Comparison of ENCODE assay signal across 8 cellular contexts in genomic region chr2:201257941-201258665, GRCh38. TPM values are rescaled to one million over a fixed set of nuclear protein-coding genes. Genes with fewer than 3 reads are reported as not detected.
DNase-seq lines count a peak whose midpoint lies in the region; TF ChIP-seq lines count a peak whose summit lies in the region.

No MANE protein-coding gene starts in this region.

- TF ChIP-seq CTCF in LNCaP clone FGC (IDR thresholded peaks at IDR 0.05; ENCODE audit: control insufficient read depth, extremely low read depth, insufficient read depth): no peak

- intact Hi-C loops in posterior cingulate gyrus (cut with DNase I): no loop called here

- H3K4me3 ChIP-seq in LNCaP clone FGC (ENCODE audit: low read depth, low read length): peak overlapping the region; percentile 38

- peak; percentile 75 for DNase-seq in EL
- peak; percentile 95 for DNase-seq in H4 (ENCODE audit: low spot score)
- DNase-seq in LNCaP clone FGC (ENCODE audit: low read depth): peak; percentile 35
- peak; percentile 84 for DNase-seq in UCSD-AML1 (lab: John Stamatoyannopoulos, UW; ENCODE audit: unreplicated experiment)
- DNase-seq in brain pericyte (ENCODE audit: low read depth, low spot score): peak; percentile 27
- peak; percentile 73 for DNase-seq in islet precursor cell
- DNase-seq in stimulated activated CD4-positive, alpha-beta T cell treated with anti-CD3 and anti-CD28 coated beads, Interleukin-15, amount 100 ng/mL, for 48 hours (ENCODE audit: low read depth in 2 of 2): peak; percentile 90 to 91
- no peak for DNase-seq in posterior cingulate gyrus

RNA-seq across cellular contexts. Expression of gene CASP8, which starts 2.2 kb away (rescaled TPM):
- 24.2 and 27.2 TPM in 2 replicates for total RNA-seq in H4 (2014; rRNA removed; shearing (Covaris generic))

Comparison
In these comparisons a context has a peak if more than half of its experiments do, and no peak if none do; other contexts are left out.
1. DNase-seq: peak in EL (single experiment), H4 (single experiment), LNCaP clone FGC (single experiment), UCSD-AML1 (single experiment), brain pericyte (single experiment), islet precursor cell (single experiment) and stimulated activated CD4-positive, alpha-beta T cell treated with anti-CD3 and anti-CD28 coated beads, Interleukin-15, amount 100 ng/mL, for 48 hours (2 of 2); none in posterior cingulate gyrus (0 of 10).